In the genomic region with DNA sequence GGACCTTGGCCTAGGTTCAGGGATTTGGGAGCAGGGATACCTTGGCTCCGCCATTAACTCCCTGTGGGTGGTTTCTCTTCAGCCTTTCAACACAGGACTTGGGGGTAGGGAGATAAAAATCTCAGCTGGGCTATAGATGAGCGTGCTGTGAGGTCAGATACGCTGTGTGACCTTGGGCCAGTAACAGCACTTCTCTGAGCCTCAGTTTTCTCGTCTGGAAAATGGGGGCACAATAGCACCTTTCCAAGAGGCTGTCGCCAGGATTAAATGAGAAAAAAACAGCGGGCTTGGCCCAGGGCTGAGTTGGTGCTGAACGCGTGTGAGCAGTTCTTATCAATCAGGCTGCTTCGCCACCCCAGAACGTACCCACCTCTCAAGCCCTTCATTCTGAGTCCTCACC, we compare ENCODE assay signal across 32 cellular contexts. TPM values are rescaled to one million over a fixed set of nuclear protein-coding genes. Genes with fewer than 3 reads are reported as not detected.
"Had no signal": no experiment of that assay in that cellular context is flagged by ENCODE, and none has a peak within 500 bp of the region (broad histone marks: within the 10 kb centered on the region; RNA-seq: fewer than 3 reads in every experiment).

No MANE protein-coding gene starts in this region.

- H3K9me3 Mint-ChIP-seq: naive thymus-derived CD8-positive, alpha-beta T cell; natural killer cell treated with Interleukin-12 subunit alpha and Interleukin-12 subunit beta and Interleukin-15 and Interleukin-18, amount 100 ng/mL, for 72 hours; nephron progenitor cell; neural crest cell; stimulated activated memory B cell treated with anti-CD40 and anti-IgM and Interleukin-4, amounts not matched to agents 10 μg/mL and 1 μg/mL and 100 μg/mL, for 72 hours; stimulated activated naive CD8-positive, alpha-beta T cell treated with anti-CD3 and anti-CD28 coated beads, Interleukin-15, amount 100 ng/mL, for 72 hours; type B pancreatic cell had no signal

- ATAC-seq: naive thymus-derived CD8-positive, alpha-beta T cell; natural killer cell treated with Interleukin-12 subunit alpha and Interleukin-12 subunit beta and Interleukin-15 and Interleukin-18, amount 100 ng/mL, for 72 hours; psoas muscle; sciatic nerve; stimulated activated memory B cell treated with anti-CD40 and anti-IgM and Interleukin-4, amounts not matched to agents 10 μg/mL and 1 μg/mL and 100 μg/mL, for 72 hours; stimulated activated naive CD8-positive, alpha-beta T cell treated with anti-CD3 and anti-CD28 coated beads, Interleukin-15, amount 100 ng/mL, for 72 hours had no signal

- H3K9ac ChIP-seq: parathyroid adenoma had no signal

- H3K36me3 Mint-ChIP-seq: naive thymus-derived CD8-positive, alpha-beta T cell; natural killer cell treated with Interleukin-12 subunit alpha and Interleukin-12 subunit beta and Interleukin-15 and Interleukin-18, amount 100 ng/mL, for 72 hours; stimulated activated memory B cell treated with anti-CD40 and anti-IgM and Interleukin-4, amounts not matched to agents 10 μg/mL and 1 μg/mL and 100 μg/mL, for 72 hours; type B pancreatic cell had no signal

- H3K27ac ChIP-seq: ovary, parathyroid adenoma, psoas muscle, skin epidermis, spleen, suprapubic skin, testis, tibial artery, transverse colon, upper lobe of right lung, uterus had no signal

- H3K27ac Mint-ChIP-seq: natural killer cell treated with Interleukin-12 subunit alpha and Interleukin-12 subunit beta and Interleukin-15 and Interleukin-18, amount 100 ng/mL, for 72 hours; nephron progenitor cell; stimulated activated memory B cell treated with anti-CD40 and anti-IgM and Interleukin-4, amounts not matched to agents 10 μg/mL and 1 μg/mL and 100 μg/mL, for 72 hours; stimulated activated naive CD8-positive, alpha-beta T cell treated with anti-CD3 and anti-CD28 coated beads, Interleukin-15, amount 100 ng/mL, for 72 hours; type B pancreatic cell had no signal

- H3K79me2 ChIP-seq: parathyroid adenoma had no signal

- H2AFZ ChIP-seq: parathyroid adenoma had no signal

- H3K4me1 ChIP-seq: parathyroid adenoma, psoas muscle, spleen, suprapubic skin, testis, tibial artery, transverse colon, upper lobe of right lung, uterus had no signal

- H3K4me2 ChIP-seq: smooth muscle cell had no signal

- H3K27me3 ChIP-seq: ovary, testis had no signal

- DNase-seq: naive thymus-derived CD8-positive, alpha-beta T cell; nephron progenitor cell; occipital lobe; ovary; posterior cingulate gyrus; psoas muscle; spleen; stimulated activated CD4-positive, alpha-beta T cell treated with anti-CD3 and anti-CD28 coated beads, Interleukin-12 subunit alpha, Interleukin-12 subunit beta, amount 100 ng/mL, for 4 hours; stimulated activated CD4-positive, alpha-beta T cell treated with anti-CD3 and anti-CD28 coated beads, Interleukin-1b, Interleukin-23, amount 100 ng/mL, for 48 hours; stimulated activated CD4-positive, alpha-beta T cell treated with anti-CD3 and anti-CD28 coated beads, Interleukin-4, amount 100 ng/mL, for 1 hour; stimulated activated CD4-positive, alpha-beta T cell treated with anti-CD3 and anti-CD28 coated beads, Interleukin-4, amount 100 ng/mL, for 4 hours; stimulated activated CD8-positive, alpha-beta memory T cell treated with anti-CD3 and anti-CD28 coated beads, Interleukin-4, amount 100 ng/mL, for 48 hours; stimulated activated naive CD4-positive, alpha-beta T cell; stimulated activated naive CD8-positive, alpha-beta T cell treated with anti-CD3 and anti-CD28 coated beads, Interleukin-15, amount 100 ng/mL, for 72 hours; stimulated activated naive CD8-positive, alpha-beta T cell treated with anti-CD3 and anti-CD28 coated beads, Interleukin-15, Interleukin-2, amounts not matched to agents 100 U/mL and 50 U/mL, for 24 hours; substantia nigra; testis; tibial artery; transverse colon; upper lobe of right lung; uterus had no signal

- H3K4me3 ChIP-seq: ovary, psoas muscle, skin epidermis, smooth muscle cell, spleen, suprapubic skin, testis, tibial artery, transverse colon, upper lobe of right lung, uterus had no signal

- H3K9me3 ChIP-seq: ovary, psoas muscle, spleen, suprapubic skin, testis, tibial artery, transverse colon, upper lobe of right lung, uterus had no signal

- H3K4me3 Mint-ChIP-seq: naive thymus-derived CD8-positive, alpha-beta T cell; natural killer cell treated with Interleukin-12 subunit alpha and Interleukin-12 subunit beta and Interleukin-15 and Interleukin-18, amount 100 ng/mL, for 72 hours; nephron progenitor cell; neural crest cell; stimulated activated memory B cell treated with anti-CD40 and anti-IgM and Interleukin-4, amounts not matched to agents 10 μg/mL and 1 μg/mL and 100 μg/mL, for 72 hours; stimulated activated naive CD8-positive, alpha-beta T cell treated with anti-CD3 and anti-CD28 coated beads, Interleukin-15, amount 100 ng/mL, for 72 hours; type B pancreatic cell had no signal

- H3K4me1 Mint-ChIP-seq: nephron progenitor cell; neural crest cell; stimulated activated memory B cell treated with anti-CD40 and anti-IgM and Interleukin-4, amounts not matched to agents 10 μg/mL and 1 μg/mL and 100 μg/mL, for 72 hours; stimulated activated naive CD8-positive, alpha-beta T cell treated with anti-CD3 and anti-CD28 coated beads, Interleukin-15, amount 100 ng/mL, for 72 hours had no signal

- H3K36me3 ChIP-seq: ovary, spleen, suprapubic skin, tibial artery, transverse colon, upper lobe of right lung, uterus had no signal

RNA-seq across cellular contexts. Expression of a gene that starts 17.6 kb away (rescaled TPM):
- total RNA-seq: natural killer cell treated with Interleukin-12 subunit alpha and Interleukin-12 subunit beta and Interleukin-15 and Interleukin-18, amount 100 ng/mL, for 72 hours; osteoblast; renal cortical epithelial cell; smooth muscle cell had no signal
- polyA plus RNA-seq: naive thymus-derived CD8-positive, alpha-beta T cell; smooth muscle cell had no signal
